In the genomic region with DNA sequence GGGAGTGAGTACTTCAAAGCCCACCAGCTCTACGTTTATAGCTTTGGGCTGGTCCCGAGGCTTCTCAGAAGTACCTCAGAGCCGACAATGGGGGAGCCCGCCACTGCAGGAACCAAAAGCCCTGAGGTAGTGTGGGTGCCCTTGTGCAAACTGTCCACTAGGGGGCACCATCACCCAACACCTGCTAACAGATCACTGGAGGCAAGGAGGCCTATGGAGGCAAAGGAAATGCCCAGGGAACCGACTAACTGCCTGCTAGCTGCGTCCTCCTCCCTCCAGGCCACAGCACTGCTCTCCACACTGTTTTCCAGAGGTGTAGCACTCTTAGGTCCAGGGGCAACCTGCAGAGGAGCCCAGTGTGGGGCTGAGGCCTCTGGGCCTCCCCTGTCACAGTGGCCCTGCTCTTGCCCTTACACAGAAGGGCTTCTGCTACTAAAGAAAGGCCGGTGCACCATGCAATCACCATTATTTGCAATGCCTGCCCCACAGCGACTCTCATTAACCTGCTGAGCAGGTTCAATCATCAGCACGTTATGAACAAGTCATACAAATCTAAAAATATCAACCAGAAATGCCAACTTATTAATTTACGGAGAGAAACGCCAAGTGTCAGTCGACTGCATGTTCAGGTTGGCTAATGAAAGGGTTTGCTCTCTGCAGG, we compare ENCODE assay signal across 8 cellular contexts.
DNase-seq lines count a peak whose midpoint lies in the region; ATAC-seq and TF ChIP-seq lines count a peak whose summit lies in the region.

No MANE protein-coding gene starts in this region.

- no peaks in the 10 kb centered on the region for H3K9me3 ChIP-seq in lower lobe of right lung

- TF ChIP-seq CTCF in C4-2B (conservative IDR thresholded peaks at IDR 0.05) (peak; percentile 93), lower lobe of right lung (IDR thresholded peaks at IDR 0.05) (peak; percentile 92)

- no peaks in the 10 kb centered on the region for H3K27me3 ChIP-seq in lower lobe of right lung (ENCODE audit: low read depth)

- no peaks in the 10 kb centered on the region for H3K36me3 ChIP-seq in lower lobe of right lung

- intact Hi-C loops in lower lobe of right lung (cut with DNase I) = no loop called here

- H3K4me3 ChIP-seq in lower lobe of right lung = no peak overlapping the region

- H3K4me1 ChIP-seq in lower lobe of right lung = peaks cover 14% of the 10 kb centered on the region

- H3K27ac ChIP-seq in C4-2B (0 out of 2 replicates have a peak overlapping the region, but pooled peaks have one; percentile 3), lower lobe of right lung (peak overlapping the region; percentile 56)

- peak; percentile 82 for DNase-seq in NCI-H510A treated with DMSO at 0.1 percent for 48 hours (lab: John Stamatoyannopoulos, UW)
- DNase-seq in activated CD4-positive, alpha-beta T cell treated with anti-CD3 and anti-CD28 coated beads for 4 hours = peak; percentile 63 to 66
- peak; percentile 64 for DNase-seq in dedifferentiated amniotic fluid mesenchymal stem cell (ENCODE audit: extremely low spot score)
- DNase-seq in lower lobe of right lung = peak; percentile 78
- DNase-seq in stimulated activated CD8-positive, alpha-beta memory T cell treated with anti-CD3 and anti-CD28 coated beads, Interleukin-12 subunit alpha, Interleukin-12 subunit beta, amount 100 ng/mL, for 1 hour (ENCODE audit: low read depth) = peak; percentile 47

- peak; percentile 91 for ATAC-seq in GM19328 (IDR thresholded peaks at IDR 0.05; ENCODE audit: unreplicated experiment)
- peak; percentile 95 for ATAC-seq in HG03432 (IDR thresholded peaks at IDR 0.05; ENCODE audit: unreplicated experiment)
- peak; percentile 93 to 94 for ATAC-seq in lower lobe of right lung
